In the genomic region with DNA sequence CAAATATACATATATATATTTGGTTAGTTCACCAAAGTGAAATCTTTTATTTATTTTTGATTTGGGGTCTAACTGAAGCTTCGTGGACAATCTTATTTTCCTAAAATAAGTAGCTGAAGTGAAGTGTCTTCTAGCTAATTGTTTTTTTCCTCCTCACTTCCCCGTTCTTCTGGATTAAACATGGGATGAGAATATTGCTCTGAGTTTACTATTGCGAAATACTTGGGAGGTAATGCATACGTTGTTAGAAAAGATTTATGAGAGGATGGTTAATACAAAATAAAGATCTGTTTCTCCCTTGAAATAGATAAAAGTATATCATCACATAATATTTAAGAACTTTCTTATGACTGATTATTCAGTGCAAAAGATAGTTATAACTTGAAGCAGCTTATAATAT, we compare ENCODE assay signal across 3 cellular contexts.
TF ChIP-seq lines count a peak whose summit lies in the region.

No MANE protein-coding gene starts in this region.

TF ChIP-seq in HepG2, 621 proteins besides CTCF, POLR2A, EP300 and RAD21:
- no peak for TF ChIP-seq KLF12 (CRISPR knock-in tag; IDR thresholded peaks at IDR 0.05; ENCODE audit: borderline replicate concordance)
- peak; percentile 84 for TF ChIP-seq CEBPB (IDR thresholded peaks at IDR 0.05; ENCODE audit: borderline replicate concordance, low read depth, low read length)

TF ChIP-seq in Ishikawa, 13 proteins besides CTCF, POLR2A, EP300 and RAD21:
- TF ChIP-seq, protein P1, sequence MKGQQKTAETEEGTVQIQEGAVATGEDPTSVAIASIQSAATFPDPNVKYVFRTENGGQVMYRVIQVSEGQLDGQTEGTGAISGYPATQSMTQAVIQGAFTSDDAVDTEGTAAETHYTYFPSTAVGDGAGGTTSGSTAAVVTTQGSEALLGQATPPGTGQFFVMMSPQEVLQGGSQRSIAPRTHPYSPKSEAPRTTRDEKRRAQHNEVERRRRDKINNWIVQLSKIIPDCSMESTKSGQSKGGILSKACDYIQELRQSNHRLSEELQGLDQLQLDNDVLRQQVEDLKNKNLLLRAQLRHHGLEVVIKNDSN (IDR thresholded peaks at IDR 0.05), result no peak
- TF ChIP-seq CEBPB (IDR thresholded peaks at IDR 0.05) (peak; percentile 87), TAF1 (IDR thresholded peaks at IDR 0.05; ENCODE audit: low read depth) (no peak)

TF ChIP-seq in K562, 482 proteins besides CTCF, POLR2A, EP300 and RAD21 (continued from another document):
- no peak for TF ChIP-seq SMAD4 (CRISPR knock-in tag; conservative IDR thresholded peaks at IDR 0.05)
- TF ChIP-seq HMG20B (CRISPR knock-in tag; IDR thresholded peaks at IDR 0.05), result no peak
- TF ChIP-seq, protein P2, sequence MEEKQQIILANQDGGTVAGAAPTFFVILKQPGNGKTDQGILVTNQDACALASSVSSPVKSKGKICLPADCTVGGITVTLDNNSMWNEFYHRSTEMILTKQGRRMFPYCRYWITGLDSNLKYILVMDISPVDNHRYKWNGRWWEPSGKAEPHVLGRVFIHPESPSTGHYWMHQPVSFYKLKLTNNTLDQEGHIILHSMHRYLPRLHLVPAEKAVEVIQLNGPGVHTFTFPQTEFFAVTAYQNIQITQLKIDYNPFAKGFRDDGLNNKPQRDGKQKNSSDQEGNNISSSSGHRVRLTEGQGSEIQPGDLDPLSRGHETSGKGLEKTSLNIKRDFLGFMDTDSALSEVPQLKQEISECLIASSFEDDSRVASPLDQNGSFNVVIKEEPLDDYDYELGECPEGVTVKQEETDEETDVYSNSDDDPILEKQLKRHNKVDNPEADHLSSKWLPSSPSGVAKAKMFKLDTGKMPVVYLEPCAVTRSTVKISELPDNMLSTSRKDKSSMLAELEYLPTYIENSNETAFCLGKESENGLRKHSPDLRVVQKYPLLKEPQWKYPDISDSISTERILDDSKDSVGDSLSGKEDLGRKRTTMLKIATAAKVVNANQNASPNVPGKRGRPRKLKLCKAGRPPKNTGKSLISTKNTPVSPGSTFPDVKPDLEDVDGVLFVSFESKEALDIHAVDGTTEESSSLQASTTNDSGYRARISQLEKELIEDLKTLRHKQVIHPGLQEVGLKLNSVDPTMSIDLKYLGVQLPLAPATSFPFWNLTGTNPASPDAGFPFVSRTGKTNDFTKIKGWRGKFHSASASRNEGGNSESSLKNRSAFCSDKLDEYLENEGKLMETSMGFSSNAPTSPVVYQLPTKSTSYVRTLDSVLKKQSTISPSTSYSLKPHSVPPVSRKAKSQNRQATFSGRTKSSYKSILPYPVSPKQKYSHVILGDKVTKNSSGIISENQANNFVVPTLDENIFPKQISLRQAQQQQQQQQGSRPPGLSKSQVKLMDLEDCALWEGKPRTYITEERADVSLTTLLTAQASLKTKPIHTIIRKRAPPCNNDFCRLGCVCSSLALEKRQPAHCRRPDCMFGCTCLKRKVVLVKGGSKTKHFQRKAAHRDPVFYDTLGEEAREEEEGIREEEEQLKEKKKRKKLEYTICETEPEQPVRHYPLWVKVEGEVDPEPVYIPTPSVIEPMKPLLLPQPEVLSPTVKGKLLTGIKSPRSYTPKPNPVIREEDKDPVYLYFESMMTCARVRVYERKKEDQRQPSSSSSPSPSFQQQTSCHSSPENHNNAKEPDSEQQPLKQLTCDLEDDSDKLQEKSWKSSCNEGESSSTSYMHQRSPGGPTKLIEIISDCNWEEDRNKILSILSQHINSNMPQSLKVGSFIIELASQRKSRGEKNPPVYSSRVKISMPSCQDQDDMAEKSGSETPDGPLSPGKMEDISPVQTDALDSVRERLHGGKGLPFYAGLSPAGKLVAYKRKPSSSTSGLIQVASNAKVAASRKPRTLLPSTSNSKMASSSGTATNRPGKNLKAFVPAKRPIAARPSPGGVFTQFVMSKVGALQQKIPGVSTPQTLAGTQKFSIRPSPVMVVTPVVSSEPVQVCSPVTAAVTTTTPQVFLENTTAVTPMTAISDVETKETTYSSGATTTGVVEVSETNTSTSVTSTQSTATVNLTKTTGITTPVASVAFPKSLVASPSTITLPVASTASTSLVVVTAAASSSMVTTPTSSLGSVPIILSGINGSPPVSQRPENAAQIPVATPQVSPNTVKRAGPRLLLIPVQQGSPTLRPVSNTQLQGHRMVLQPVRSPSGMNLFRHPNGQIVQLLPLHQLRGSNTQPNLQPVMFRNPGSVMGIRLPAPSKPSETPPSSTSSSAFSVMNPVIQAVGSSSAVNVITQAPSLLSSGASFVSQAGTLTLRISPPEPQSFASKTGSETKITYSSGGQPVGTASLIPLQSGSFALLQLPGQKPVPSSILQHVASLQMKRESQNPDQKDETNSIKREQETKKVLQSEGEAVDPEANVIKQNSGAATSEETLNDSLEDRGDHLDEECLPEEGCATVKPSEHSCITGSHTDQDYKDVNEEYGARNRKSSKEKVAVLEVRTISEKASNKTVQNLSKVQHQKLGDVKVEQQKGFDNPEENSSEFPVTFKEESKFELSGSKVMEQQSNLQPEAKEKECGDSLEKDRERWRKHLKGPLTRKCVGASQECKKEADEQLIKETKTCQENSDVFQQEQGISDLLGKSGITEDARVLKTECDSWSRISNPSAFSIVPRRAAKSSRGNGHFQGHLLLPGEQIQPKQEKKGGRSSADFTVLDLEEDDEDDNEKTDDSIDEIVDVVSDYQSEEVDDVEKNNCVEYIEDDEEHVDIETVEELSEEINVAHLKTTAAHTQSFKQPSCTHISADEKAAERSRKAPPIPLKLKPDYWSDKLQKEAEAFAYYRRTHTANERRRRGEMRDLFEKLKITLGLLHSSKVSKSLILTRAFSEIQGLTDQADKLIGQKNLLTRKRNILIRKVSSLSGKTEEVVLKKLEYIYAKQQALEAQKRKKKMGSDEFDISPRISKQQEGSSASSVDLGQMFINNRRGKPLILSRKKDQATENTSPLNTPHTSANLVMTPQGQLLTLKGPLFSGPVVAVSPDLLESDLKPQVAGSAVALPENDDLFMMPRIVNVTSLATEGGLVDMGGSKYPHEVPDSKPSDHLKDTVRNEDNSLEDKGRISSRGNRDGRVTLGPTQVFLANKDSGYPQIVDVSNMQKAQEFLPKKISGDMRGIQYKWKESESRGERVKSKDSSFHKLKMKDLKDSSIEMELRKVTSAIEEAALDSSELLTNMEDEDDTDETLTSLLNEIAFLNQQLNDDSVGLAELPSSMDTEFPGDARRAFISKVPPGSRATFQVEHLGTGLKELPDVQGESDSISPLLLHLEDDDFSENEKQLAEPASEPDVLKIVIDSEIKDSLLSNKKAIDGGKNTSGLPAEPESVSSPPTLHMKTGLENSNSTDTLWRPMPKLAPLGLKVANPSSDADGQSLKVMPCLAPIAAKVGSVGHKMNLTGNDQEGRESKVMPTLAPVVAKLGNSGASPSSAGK (IDR thresholded peaks at IDR 0.05), result no peak
- TF ChIP-seq CEBPB (tag; IDR thresholded peaks at IDR 0.05), result peak; percentile 84
- no peak for TF ChIP-seq ZC3H11A (IDR thresholded peaks at IDR 0.05; ENCODE audit: low read depth, low read length)
- TF ChIP-seq CEBPG (CRISPR knock-in tag; IDR thresholded peaks at IDR 0.05), result no peak
- peak; percentile 51 to 95; a peak in 3 of 4 replicates for TF ChIP-seq CEBPG (tag; conservative IDR thresholded peaks at IDR 0.05 in 1 of 2, IDR thresholded peaks at IDR 0.05 in 1 of 2)
- no peak for TF ChIP-seq ZNF12 (CRISPR knock-in tag; IDR thresholded peaks at IDR 0.05)
- no peak for TF ChIP-seq SAFB2 (IDR thresholded peaks at IDR 0.05; ENCODE audit: borderline replicate concordance, low read depth, low read length, severe bottlenecking)
- TF ChIP-seq HMG20A (CRISPR knock-in tag; conservative IDR thresholded peaks at IDR 0.05), result no peak
- TF ChIP-seq, protein P3, sequence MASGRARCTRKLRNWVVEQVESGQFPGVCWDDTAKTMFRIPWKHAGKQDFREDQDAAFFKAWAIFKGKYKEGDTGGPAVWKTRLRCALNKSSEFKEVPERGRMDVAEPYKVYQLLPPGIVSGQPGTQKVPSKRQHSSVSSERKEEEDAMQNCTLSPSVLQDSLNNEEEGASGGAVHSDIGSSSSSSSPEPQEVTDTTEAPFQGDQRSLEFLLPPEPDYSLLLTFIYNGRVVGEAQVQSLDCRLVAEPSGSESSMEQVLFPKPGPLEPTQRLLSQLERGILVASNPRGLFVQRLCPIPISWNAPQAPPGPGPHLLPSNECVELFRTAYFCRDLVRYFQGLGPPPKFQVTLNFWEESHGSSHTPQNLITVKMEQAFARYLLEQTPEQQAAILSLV (tag; IDR thresholded peaks at IDR 0.05), result peak; percentile 41; the same call in 1 of the 2 replicates
- TF ChIP-seq LCOR (CRISPR knock-in tag; IDR thresholded peaks at IDR 0.05), result no peak
- TF ChIP-seq SP1 (CRISPR knock-in tag; IDR thresholded peaks at IDR 0.05), result no peak
- TF ChIP-seq ELF1 (tag; IDR thresholded peaks at IDR 0.05), result no peak
- TF ChIP-seq, protein P4, sequence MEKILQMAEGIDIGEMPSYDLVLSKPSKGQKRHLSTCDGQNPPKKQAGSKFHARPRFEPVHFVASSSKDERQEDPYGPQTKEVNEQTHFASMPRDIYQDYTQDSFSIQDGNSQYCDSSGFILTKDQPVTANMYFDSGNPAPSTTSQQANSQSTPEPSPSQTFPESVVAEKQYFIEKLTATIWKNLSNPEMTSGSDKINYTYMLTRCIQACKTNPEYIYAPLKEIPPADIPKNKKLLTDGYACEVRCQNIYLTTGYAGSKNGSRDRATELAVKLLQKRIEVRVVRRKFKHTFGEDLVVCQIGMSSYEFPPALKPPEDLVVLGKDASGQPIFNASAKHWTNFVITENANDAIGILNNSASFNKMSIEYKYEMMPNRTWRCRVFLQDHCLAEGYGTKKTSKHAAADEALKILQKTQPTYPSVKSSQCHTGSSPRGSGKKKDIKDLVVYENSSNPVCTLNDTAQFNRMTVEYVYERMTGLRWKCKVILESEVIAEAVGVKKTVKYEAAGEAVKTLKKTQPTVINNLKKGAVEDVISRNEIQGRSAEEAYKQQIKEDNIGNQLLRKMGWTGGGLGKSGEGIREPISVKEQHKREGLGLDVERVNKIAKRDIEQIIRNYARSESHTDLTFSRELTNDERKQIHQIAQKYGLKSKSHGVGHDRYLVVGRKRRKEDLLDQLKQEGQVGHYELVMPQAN (IDR thresholded peaks at IDR 0.05; ENCODE audit: borderline replicate concordance), result no peak
- TF ChIP-seq, protein P5, sequence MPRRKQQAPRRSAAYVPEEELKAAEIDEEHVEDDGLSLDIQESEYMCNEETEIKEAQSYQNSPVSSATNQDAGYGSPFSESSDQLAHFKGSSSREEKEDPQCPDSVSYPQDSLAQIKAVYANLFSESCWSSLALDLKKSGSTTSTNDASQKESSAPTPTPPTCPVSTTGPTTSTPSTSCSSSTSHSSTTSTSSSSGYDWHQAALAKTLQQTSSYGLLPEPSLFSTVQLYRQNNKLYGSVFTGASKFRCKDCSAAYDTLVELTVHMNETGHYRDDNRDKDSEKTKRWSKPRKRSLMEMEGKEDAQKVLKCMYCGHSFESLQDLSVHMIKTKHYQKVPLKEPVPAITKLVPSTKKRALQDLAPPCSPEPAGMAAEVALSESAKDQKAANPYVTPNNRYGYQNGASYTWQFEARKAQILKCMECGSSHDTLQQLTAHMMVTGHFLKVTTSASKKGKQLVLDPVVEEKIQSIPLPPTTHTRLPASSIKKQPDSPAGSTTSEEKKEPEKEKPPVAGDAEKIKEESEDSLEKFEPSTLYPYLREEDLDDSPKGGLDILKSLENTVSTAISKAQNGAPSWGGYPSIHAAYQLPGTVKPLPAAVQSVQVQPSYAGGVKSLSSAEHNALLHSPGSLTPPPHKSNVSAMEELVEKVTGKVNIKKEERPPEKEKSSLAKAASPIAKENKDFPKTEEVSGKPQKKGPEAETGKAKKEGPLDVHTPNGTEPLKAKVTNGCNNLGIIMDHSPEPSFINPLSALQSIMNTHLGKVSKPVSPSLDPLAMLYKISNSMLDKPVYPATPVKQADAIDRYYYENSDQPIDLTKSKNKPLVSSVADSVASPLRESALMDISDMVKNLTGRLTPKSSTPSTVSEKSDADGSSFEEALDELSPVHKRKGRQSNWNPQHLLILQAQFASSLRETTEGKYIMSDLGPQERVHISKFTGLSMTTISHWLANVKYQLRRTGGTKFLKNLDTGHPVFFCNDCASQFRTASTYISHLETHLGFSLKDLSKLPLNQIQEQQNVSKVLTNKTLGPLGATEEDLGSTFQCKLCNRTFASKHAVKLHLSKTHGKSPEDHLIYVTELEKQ (CRISPR knock-in tag; IDR thresholded peaks at IDR 0.05), result no peak
TF ChIP-seq in K562: peak in this region for 3.
